Comparison of ENCODE assay signal across 14 cellular contexts in the genomic region with DNA sequence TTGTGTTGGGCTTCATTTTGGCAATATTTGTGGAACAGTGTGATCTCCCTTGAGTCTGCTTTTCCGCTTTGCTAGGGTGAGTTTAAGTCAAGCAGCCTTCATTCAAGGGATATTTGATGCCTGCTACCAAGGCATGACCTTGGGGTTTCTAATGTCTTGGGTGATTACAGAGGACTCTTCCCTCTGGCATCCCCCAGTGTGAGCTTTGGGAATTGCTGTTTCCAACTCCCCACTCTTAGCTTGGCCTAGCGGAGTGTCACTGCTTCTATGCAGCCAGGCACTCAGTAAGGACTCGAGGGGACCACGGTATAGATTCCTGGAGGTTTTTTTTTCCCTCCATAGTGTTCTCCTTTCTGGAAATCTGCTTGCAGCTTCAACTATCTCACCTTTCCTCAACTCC. TPM values are rescaled to one million over a fixed set of nuclear protein-coding genes. Genes with fewer than 3 reads are reported as not detected.
DNase-seq lines count a peak whose midpoint lies in the region; ATAC-seq, FAIRE-seq and TF ChIP-seq lines count a peak whose summit lies in the region.
"Had no signal": no experiment of that assay in that cellular context is flagged by ENCODE, and none has a peak within 500 bp of the region (broad histone marks: within the 10 kb centered on the region; RNA-seq: fewer than 3 reads in every experiment).

No MANE protein-coding gene starts in this region.

- intact Hi-C loops in kidney (cut with DNase I) (no loop called here), heart right ventricle (cut with DNase I) (loop anchor here in 3 of 10 donors (10.0 kb wide), 2 partner anchors 88 to 98 kb away; no protein-coding TSS in a partner anchor)

- H3K9ac ChIP-seq in kidney (ENCODE audit: low read length in 2 of 2), result no peak overlapping the region

- H3K4me1 ChIP-seq in SJCRH30 (no peaks in the 10 kb centered on the region), kidney (ENCODE audit: control insufficient read depth in 1 of 2, insufficient read depth in 1 of 2, low read depth in 1 of 2, low read length in 2 of 2) (no peaks in the 10 kb centered on the region), heart right ventricle (no peaks in the 10 kb centered on the region)

- H3K4me3 Mint-ChIP-seq in glutamatergic neuron (ENCODE audit: unreplicated experiment), result no peak overlapping the region
- H3K4me3 Mint-ChIP-seq: CD8-positive, alpha-beta memory T cell had no signal

- H3K36me3 ChIP-seq in SJCRH30 (peaks cover 4% of the 10 kb centered on the region), kidney (ENCODE audit: control insufficient read depth in 1 of 2, insufficient read depth in 2 of 2, low read length in 2 of 2) (peaks cover 0 to 2% of the 10 kb centered on the region in 2 donors), heart right ventricle (peaks cover 0 to 19% (median 0%) of the 10 kb centered on the region in 9 donors)

- H3K27ac ChIP-seq in SJCRH30 (no peak overlapping the region), kidney (ENCODE audit: low read depth in 2 of 2, low read length in 2 of 2) (no peak overlapping the region), heart right ventricle (no peak overlapping the region)
- H3K27ac ChIP-seq: coronary artery, SK-N-MC had no signal

- 52 to 58% methylated on average over 4 of the region's 4 CpGs for WGBS in heart right ventricle, 2 donors

- in situ Hi-C loops in ACHN (cut with HindIII; ENCODE audit: low pct_ligation_motif_present, low pct_unique_long_range_greater_than_20kb, low sequenced_read_pairs), result no loop called here

- no peaks in the 10 kb centered on the region for H3K4me1 Mint-ChIP-seq in glutamatergic neuron (ENCODE audit: low read depth, unreplicated experiment)
- H3K4me1 Mint-ChIP-seq: CD8-positive, alpha-beta memory T cell had no signal

- peak; percentile 23 for TF ChIP-seq CTCF in glutamatergic neuron (IDR thresholded peaks at IDR 0.05; ENCODE audit: partially characterized antibody, unreplicated experiment)
- no peak for TF ChIP-seq CTCF in kidney (IDR thresholded peaks at IDR 0.05; ENCODE audit: borderline replicate concordance, extremely low read depth, insufficient read depth)
- TF ChIP-seq CTCF in heart right ventricle (IDR thresholded peaks at IDR 0.05), result peak in 2 of 9 donors; percentile 18 to 26

- FAIRE-seq in H54 (lab: Jason Lieb, UNC) (no peak), kidney (lab: Jason Lieb, UNC) (no peak)

- H3K27me3 Mint-ChIP-seq in glutamatergic neuron (ENCODE audit: unreplicated experiment), result no peaks in the 10 kb centered on the region

- no peaks in the 10 kb centered on the region for H3K9me3 Mint-ChIP-seq in glutamatergic neuron (ENCODE audit: unreplicated experiment)
- H3K9me3 Mint-ChIP-seq: CD8-positive, alpha-beta memory T cell had no signal

- H3K4me3 ChIP-seq in SJCRH30 (no peak overlapping the region), kidney (ENCODE audit: low read length in 2 of 2) (no peak overlapping the region), heart right ventricle (no peak overlapping the region)
- H3K4me3 ChIP-seq: coronary artery, MG63, SK-N-MC had no signal

- no peak overlapping the region for H3K27ac Mint-ChIP-seq in glutamatergic neuron (ENCODE audit: unreplicated experiment)
- H3K27ac Mint-ChIP-seq: CD8-positive, alpha-beta memory T cell had no signal

- ATAC-seq in heart right ventricle, result no peak

- TF ChIP-seq POLR2A in H54 (IDR thresholded peaks at IDR 0.05; ENCODE audit: low read depth, low read length), result no peak

- H3K27me3 ChIP-seq in SJCRH30, result no peaks in the 10 kb centered on the region
- H3K27me3 ChIP-seq in heart right ventricle, result no peaks in the 10 kb centered on the region
- H3K27me3 ChIP-seq: MG63 had no signal

- no peaks in the 10 kb centered on the region for H3K36me3 Mint-ChIP-seq in glutamatergic neuron (ENCODE audit: unreplicated experiment)

- DNase-seq in ACHN, result peak; percentile 50
- DNase-seq in H54 (ENCODE audit: insufficient read length, low spot score), result peak; percentile 9
- peak; percentile 15 to 55 for DNase-seq in SJCRH30
- DNase-seq in glutamatergic neuron, result peak; percentile 31
- DNase-seq in kidney, result no peak
- no peak for DNase-seq in NCI-H446 treated with DMSO at 0.1 percent for 48 hours (lab: John Stamatoyannopoulos, UW)
- no peak for DNase-seq in retina
- no peak for DNase-seq in heart right ventricle
- DNase-seq: CD8-positive, alpha-beta memory T cell; MG63; stimulated activated CD4-positive, alpha-beta T cell treated with anti-CD3 and anti-CD28 coated beads, Interleukin-12 subunit alpha, Interleukin-12 subunit beta, amount 100 ng/mL, for 4 hours had no signal

- no peaks in the 10 kb centered on the region for H3K9me3 ChIP-seq in SJCRH30 (replicated peaks)
- H3K9me3 ChIP-seq in kidney (ENCODE audit: control insufficient read depth in 1 of 2, low read length in 2 of 2), result no peaks in the 10 kb centered on the region
- H3K9me3 ChIP-seq in heart right ventricle, result no peaks in the 10 kb centered on the region
- H3K9me3 ChIP-seq: MG63 had no signal

RNA-seq across cellular contexts. Expression of a gene that starts 21.1 kb away (rescaled TPM):
- total RNA-seq in SJCRH30 (2014; rRNA removed; shearing (Covaris generic)), result 0.08 TPM in 1 of 2 replicates, not detected in the other
- not detected for total RNA-seq in glutamatergic neuron (ENCODE audit: unreplicated experiment)
- 14.8 TPM for total RNA-seq in kidney
- polyA plus RNA-seq in kidney (ENCODE audit: insufficient read depth, low read depth, low replicate concordance), result 4.5 TPM
- under 1 TPM in 4 of 10 donors, not detected in 6; 0.12 to 0.55 (median 0.33) TPM for total RNA-seq in heart right ventricle
- polyA plus RNA-seq in heart right ventricle, result under 1 TPM in 1 of 2 donors, not detected in 1; 0.37 TPM
- total RNA-seq: CD8-positive, alpha-beta memory T cell; subcutaneous adipose tissue had no signal
- polyA plus RNA-seq: CD8-positive, alpha-beta memory T cell had no signal

RNA-seq across cellular contexts. Expression of a gene that starts 24.6 kb away (rescaled TPM):
- 129 and 145 TPM in 2 replicates for total RNA-seq in SJCRH30 (2014; rRNA removed; shearing (Covaris generic))
- total RNA-seq in glutamatergic neuron (ENCODE audit: unreplicated experiment), result 105 TPM
- total RNA-seq in kidney, result 90.9 TPM
- 139 TPM for polyA plus RNA-seq in kidney (ENCODE audit: insufficient read depth, low read depth, low replicate concordance)
- total RNA-seq in heart right ventricle, result 100 to 1,000 TPM; 121 to 150 (median 129) TPM
- 100 to 1,000 TPM in 1 of 2 donors, 10 to 100 TPM in 1; 56.9 to 120 TPM for polyA plus RNA-seq in heart right ventricle

RNA-seq across cellular contexts. Expression of a gene that starts 56.4 kb away (rescaled TPM):
- total RNA-seq in SJCRH30 (2014; rRNA removed; shearing (Covaris generic)), result 79.8 and 87.0 TPM in 2 replicates
- total RNA-seq in glutamatergic neuron (ENCODE audit: unreplicated experiment), result 70.2 TPM
- 73.8 TPM for total RNA-seq in kidney
- 18.2 TPM for polyA plus RNA-seq in kidney (ENCODE audit: insufficient read depth, low read depth, low replicate concordance)
- 10 to 100 TPM; 65.2 to 96.6 (median 80.2) TPM for total RNA-seq in heart right ventricle
- 10 to 100 TPM; 28.3 to 29.2 TPM for polyA plus RNA-seq in heart right ventricle

Comparison
In these comparisons a context has a peak if more than half of its experiments do, and no peak if none do; other contexts are left out.
1. DNase-seq: peak in ACHN (single experiment), H54 (single experiment), SJCRH30 (2 of 2) and glutamatergic neuron (single experiment); none in kidney (single experiment), NCI-H446 treated with DMSO at 0.1 percent for 48 hours (single experiment), retina (single experiment) and heart right ventricle (0 of 2).
2. RNA of a gene that starts 21.1 kb away (total RNA-seq): 14.8 TPM in kidney (single experiment); 0.12 to 0.55 TPM in heart right ventricle, 0.08 TPM in SJCRH30 and not detected in glutamatergic neuron (single experiment); every median in the first group is over 10 times any median in the second.